In genomic region chr14:52937869-52938268, GRCh38 we compare ENCODE assay signal across 21 cellular contexts.
"Had no signal": no experiment of that assay in that cellular context is flagged by ENCODE, and none has a peak within 500 bp of the region (broad histone marks: within the 10 kb centered on the region; RNA-seq: fewer than 3 reads in every experiment).

No MANE protein-coding gene starts in this region.

- H3K4me3 ChIP-seq: dorsolateral prefrontal cortex, upper lobe of right lung had no signal

- H3K4me1 ChIP-seq: parathyroid adenoma had no signal

- H2AFZ ChIP-seq: parathyroid adenoma had no signal

- H3K36me3 ChIP-seq: ascending aorta, upper lobe of right lung had no signal

- H3K9ac ChIP-seq: parathyroid adenoma had no signal

- H3K27me3 ChIP-seq: ascending aorta, dorsolateral prefrontal cortex, upper lobe of right lung had no signal

- DNase-seq: activated CD4-positive, alpha-beta memory T cell treated with anti-CD3 and anti-CD28 coated beads for 36 hours; activated CD4-positive, alpha-beta T cell treated with anti-CD3 and anti-CD28 coated beads for 1 hour; activated CD8-positive, alpha-beta memory T cell treated with anti-CD3 and anti-CD28 coated beads, Interleukin-2, amount 10 ng/mL, durations not matched to agents 7 days and 5 days; activated naive CD4-positive, alpha-beta T cell treated with anti-CD3 and anti-CD28 coated beads for 36 hours; activated naive CD8-positive, alpha-beta T cell treated with anti-CD3 and anti-CD28 coated beads, Interleukin-2, amount 50 U/mL, for 24 hours; activated T-cell treated with anti-CD3 and anti-CD28 coated beads, Interleukin-2, amount 50 U/mL, for 1 hour; dorsolateral prefrontal cortex; foreskin fibroblast; glutamatergic neuron; hypothalamus; kidney glomerular epithelial cell; retina; stimulated activated CD4-positive, alpha-beta T cell treated with anti-CD3 and anti-CD28 coated beads, Interleukin-15, amount 100 ng/mL, for 24 hours; stimulated activated CD4-positive, alpha-beta T cell treated with anti-CD3 and anti-CD28 coated beads, Interleukin-4, amount 100 ng/mL, for 24 hours; stimulated activated naive CD4-positive, alpha-beta T cell treated with Interleukin-2 at 50 U/mL for 16 hours; T-helper 1 cell; T1000; upper lobe of right lung had no signal

- H3K27ac ChIP-seq: dorsolateral prefrontal cortex, parathyroid adenoma, upper lobe of right lung had no signal

- H3K9me3 ChIP-seq: ascending aorta, upper lobe of right lung had no signal

- ATAC-seq: activated CD8-positive, alpha-beta memory T cell treated with anti-CD3 and anti-CD28 coated beads, Interleukin-2, amount 10 ng/mL, durations not matched to agents 7 days and 5 days; activated naive CD8-positive, alpha-beta T cell treated with anti-CD3 and anti-CD28 coated beads, Interleukin-2, amount 50 U/mL, for 24 hours; esophagus mucosa had no signal
